8 cellular contexts compared by ENCODE assay signal in the genomic region with DNA sequence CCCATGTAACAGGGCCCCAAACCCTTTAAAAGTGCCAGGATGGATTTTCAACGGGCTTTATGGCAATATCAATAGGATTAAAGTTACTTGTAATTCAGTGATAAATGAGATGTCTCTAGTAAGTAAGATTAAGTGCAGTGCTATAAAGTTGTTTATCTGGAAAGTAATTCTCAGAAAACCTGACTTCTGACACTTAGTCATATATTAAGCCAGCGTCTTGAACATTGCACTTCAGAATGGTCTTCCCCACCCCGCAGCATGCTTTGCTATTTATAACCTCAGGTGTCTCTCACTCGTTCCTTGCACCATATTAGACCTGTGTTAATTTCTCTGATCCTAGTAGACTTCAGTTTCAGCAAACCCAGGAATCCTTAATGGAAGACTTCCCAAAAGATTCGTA. TPM values are rescaled to one million over a fixed set of nuclear protein-coding genes. Genes with fewer than 3 reads are reported as not detected.
DNase-seq lines count a peak whose midpoint lies in the region; ATAC-seq and TF ChIP-seq lines count a peak whose summit lies in the region.

No MANE protein-coding gene starts in this region.

- H3K4me1 Mint-ChIP-seq in MCF 10A (ENCODE audit: insufficient read depth, unreplicated experiment) = peaks cover 18% of the 10 kb centered on the region
- peaks cover 29 to 39% (median 35%) of the 10 kb centered on the region in 3 donors for H3K4me1 Mint-ChIP-seq in naive B cell

- H3K4me3 ChIP-seq in breast epithelium (peak overlapping the region; percentile 68 to 89 (median 79)), coronary artery (peak overlapping the region; percentile 80), upper lobe of left lung (peak overlapping the region in 2 of 4 donors; percentile 74 to 83), mucosa of descending colon (no peak overlapping the region)

- TF ChIP-seq EP300 in upper lobe of left lung (IDR thresholded peaks at IDR 0.05) = no peak

- H3K36me3 ChIP-seq in breast epithelium = no peaks in the 10 kb centered on the region
- H3K36me3 ChIP-seq in upper lobe of left lung = no peaks in the 10 kb centered on the region
- no peaks in the 10 kb centered on the region for H3K36me3 ChIP-seq in mucosa of descending colon (ENCODE audit: low read depth)

- H3K4me1 ChIP-seq in breast epithelium = peaks cover 0 to 9% of the 10 kb centered on the region in 2 donors
- H3K4me1 ChIP-seq in upper lobe of left lung = peaks cover 0 to 4% (median 4%) of the 10 kb centered on the region in 4 donors
- H3K4me1 ChIP-seq in mucosa of descending colon (ENCODE audit: low read depth) = peaks cover 8% of the 10 kb centered on the region

- BruUV-seq in MCF 10A (replicated peaks; lab: Mats Ljungman, UMichigan) = no TSS peak

- H3K27ac ChIP-seq in breast epithelium = peak overlapping the region; percentile 89 to 95
- H3K27ac ChIP-seq in coronary artery = peak overlapping the region in 1 of 2 donors; percentile 43
- peak overlapping the region in 3 of 4 donors; percentile 19 to 54 (median 31) for H3K27ac ChIP-seq in upper lobe of left lung

- H3K27me3 ChIP-seq in breast epithelium (no peaks in the 10 kb centered on the region), upper lobe of left lung (no peaks in the 10 kb centered on the region)

- no peak for TF ChIP-seq POLR2A in breast epithelium (IDR thresholded peaks at IDR 0.05)
- TF ChIP-seq POLR2A in upper lobe of left lung (IDR thresholded peaks at IDR 0.05) = no peak

- H3K27ac Mint-ChIP-seq in MCF 10A (ENCODE audit: low read depth, unreplicated experiment) = no peak overlapping the region
- H3K27ac Mint-ChIP-seq in naive B cell = no peak overlapping the region

- no peaks in the 10 kb centered on the region for H3K27me3 Mint-ChIP-seq in MCF 10A (ENCODE audit: insufficient read depth, unreplicated experiment)
- peaks cover 51 to 71% (median 66%) of the 10 kb centered on the region in 3 donors for H3K27me3 Mint-ChIP-seq in naive B cell

- H3K9me3 ChIP-seq in breast epithelium = no peaks in the 10 kb centered on the region
- H3K9me3 ChIP-seq in upper lobe of left lung = no peaks in the 10 kb centered on the region
- no peaks in the 10 kb centered on the region for H3K9me3 ChIP-seq in mucosa of descending colon

- no peak overlapping the region for H3K4me3 Mint-ChIP-seq in MCF 10A (ENCODE audit: unreplicated experiment)
- H3K4me3 Mint-ChIP-seq in naive B cell = peak overlapping the region in 5 of 8 donors; percentile 90 to 100 (median 96)

- intact Hi-C loops in breast epithelium (cut with DNase I; ENCODE audit: low total_unique reads) (loop anchor here (10.0 kb wide), 1 partner anchor 1098 kb away; no protein-coding TSS in a partner anchor), MCF 10A (cut with micrococcal nuclease) (loop anchor here (1.0 to 5.0 kb wide), 8 partner anchors 155 to 1480 kb away; no protein-coding TSS in a partner anchor), mucosa of descending colon (cut with DNase I, micrococcal nuclease) (loop anchor here in 1 of 2 donors (5.0 kb wide), 1 partner anchor 1100 kb away; no protein-coding TSS in a partner anchor)

- DNase-seq in breast epithelium (ENCODE audit: low spot score in 2 of 2) (no peak), MCF 10A (ENCODE audit: unreplicated experiment) (no peak), coronary artery (ENCODE audit: low spot score) (no peak), naive B cell (no peak), upper lobe of left lung (no peak), NCI-H1417 treated with DMSO at 0.1 percent for 48 hours (lab: John Stamatoyannopoulos, UW) (no peak), mucosa of descending colon (no peak), NCI-H2171 (lab: John Stamatoyannopoulos, UW) (no peak)

- no peak for TF ChIP-seq CTCF in breast epithelium (IDR thresholded peaks at IDR 0.05)
- no peak for TF ChIP-seq CTCF in MCF 10A (IDR thresholded peaks at IDR 0.05; ENCODE audit: unreplicated experiment)
- no peak for TF ChIP-seq CTCF in coronary artery (IDR thresholded peaks at IDR 0.05)
- no peak for TF ChIP-seq CTCF in upper lobe of left lung (IDR thresholded peaks at IDR 0.05)
- TF ChIP-seq CTCF in mucosa of descending colon (IDR thresholded peaks at IDR 0.05) = no peak

- ATAC-seq in naive B cell (ENCODE audit: low read depth in 2 of 2) (no peak), upper lobe of left lung (ENCODE audit: low FRiP score in 2 of 2) (no peak), mucosa of descending colon (no peak)

- H3K9me3 Mint-ChIP-seq in MCF 10A (ENCODE audit: unreplicated experiment) (no peaks in the 10 kb centered on the region), naive B cell (no peaks in the 10 kb centered on the region)

- POLR2A ChIA-PET in MCF 10A (lab: Yijun Ruan, JAX) = interaction anchor here (0.6 to 1.8 kb wide), 16 partner anchors 8 to 926 kb away, joined by 3 to 9 read pairs (median 4); no protein-coding TSS in a partner anchor

- CTCF ChIA-PET in MCF 10A (lab: Yijun Ruan, JAX) = interaction anchor here (0.6 to 2.7 kb wide), 39 partner anchors 11 to 1489 kb away, joined by 3 to 10 read pairs (median 4); no protein-coding TSS in a partner anchor

- H3K36me3 Mint-ChIP-seq in MCF 10A (ENCODE audit: insufficient read depth, unreplicated experiment) (no peaks in the 10 kb centered on the region), naive B cell (no peaks in the 10 kb centered on the region)

- WGBS in upper lobe of left lung, 2 donors = 30 to 31% methylated on average over 5 of the region's 5 CpGs

RNA-seq across cellular contexts. Expression of a gene that starts 2.1 kb away (rescaled TPM):
- total RNA-seq in breast epithelium (10 to 100 TPM; 21.8 to 66.6 (median 37.0) TPM), MCF 10A (2022) (0.47 and 0.96 TPM in 2 replicates), upper lobe of left lung (10 to 100 TPM; 21.1 to 90.1 (median 57.4) TPM), mucosa of descending colon (10 to 100 TPM; 17.7 to 48.1 (median 25.1) TPM)
- polyA plus RNA-seq in naive B cell (ENCODE audit: low read depth in 6 of 6) = under 1 TPM in 1 of 6 donors, not detected in 5; 0.11 TPM
